Comparison of ENCODE assay signal across 20 cellular contexts in the genomic region with DNA sequence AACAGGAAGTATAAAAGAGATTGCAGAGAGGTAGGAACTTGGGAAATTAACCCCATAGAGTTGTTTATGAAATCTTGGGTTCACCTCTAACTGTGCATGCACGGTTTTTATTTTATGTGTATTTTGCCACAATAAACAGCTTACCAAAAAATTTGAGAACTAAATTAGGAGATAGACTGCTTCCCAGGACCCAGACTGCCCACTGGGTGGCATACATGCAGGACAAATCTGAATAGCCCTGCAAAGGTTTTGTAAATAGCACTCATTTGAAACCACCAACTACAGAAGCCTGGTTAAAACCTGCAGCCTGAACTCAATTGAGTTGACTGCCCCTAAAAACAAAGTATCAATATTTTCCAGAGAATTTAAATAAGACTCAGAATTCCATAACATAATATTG.
DNase-seq lines count a peak whose midpoint lies in the region; ATAC-seq, FAIRE-seq and TF ChIP-seq lines count a peak whose summit lies in the region.
"Had no signal": no experiment of that assay in that cellular context is flagged by ENCODE, and none has a peak within 500 bp of the region (broad histone marks: within the 10 kb centered on the region; RNA-seq: fewer than 3 reads in every experiment).

No MANE protein-coding gene starts in this region.

- H3K27ac ChIP-seq in VCaP, result no peak overlapping the region
- H3K27ac ChIP-seq in kidney (ENCODE audit: low read depth in 2 of 2, low read length in 2 of 2), result no peak overlapping the region
- H3K27ac ChIP-seq: ascending aorta, dorsolateral prefrontal cortex had no signal

- TF ChIP-seq CTCF in HFFc6 (IDR thresholded peaks at IDR 0.05) (peak; percentile 57), VCaP (conservative IDR thresholded peaks at IDR 0.05) (peak; percentile 2; the same call in 1 of the 2 replicates), kidney (IDR thresholded peaks at IDR 0.05; ENCODE audit: borderline replicate concordance, extremely low read depth, insufficient read depth) (peak; percentile 2)

- intact Hi-C loops in kidney (cut with DNase I), result no loop called here

- H3K4me3 Mint-ChIP-seq in HFFc6, result no peak overlapping the region
- H3K4me3 Mint-ChIP-seq: nephron progenitor cell had no signal

- no peaks in the 10 kb centered on the region for H3K27me3 Mint-ChIP-seq in HFFc6 (ENCODE audit: insufficient read depth)

- no peaks in the 10 kb centered on the region for H3K36me3 ChIP-seq in kidney (ENCODE audit: control insufficient read depth in 1 of 2, insufficient read depth in 2 of 2, low read length in 2 of 2)

- peaks cover 20% of the 10 kb centered on the region for H3K9me3 Mint-ChIP-seq in HFFc6

- no peak overlapping the region for H3K27ac Mint-ChIP-seq in HFFc6
- H3K27ac Mint-ChIP-seq: nephron progenitor cell had no signal

- no peak overlapping the region for H3K4me3 ChIP-seq in kidney (ENCODE audit: low read length in 2 of 2)
- H3K4me3 ChIP-seq: ascending aorta, dorsolateral prefrontal cortex had no signal

- H3K4me1 ChIP-seq in kidney (ENCODE audit: control insufficient read depth in 1 of 2, insufficient read depth in 1 of 2, low read depth in 1 of 2, low read length in 2 of 2), result no peaks in the 10 kb centered on the region
- H3K4me1 ChIP-seq: ascending aorta had no signal

- peak; percentile 13 for DNase-seq in EH (ENCODE audit: low read depth)
- DNase-seq in HFFc6, result no peak
- no peak for DNase-seq in kidney
- no peak for DNase-seq in HTR-8/SVneo (ENCODE audit: insufficient read length, low spot score)
- DNase-seq in hepatic stellate cell (ENCODE audit: low spot score), result no peak
- DNase-seq in activated CD4-positive, alpha-beta T cell treated with anti-CD3 and anti-CD28 coated beads for 1 hour, result no peak
- DNase-seq: activated gamma-delta T cell treated with Interleukin-2 at 50 U/mL for 16 hours; dorsolateral prefrontal cortex; GDM1; HCEC 1CT; MM.1S; NCI-H2171 treated with DMSO at 0.1 percent for 48 hours; nephron progenitor cell; right cardiac atrium; SIG-M5; stimulated activated CD4-positive, alpha-beta T cell treated with anti-CD3 and anti-CD28 coated beads, Interleukin-2, amount 100 ng/mL, for 24 hours; trophoblast cell had no signal

- no peak overlapping the region for H3K9ac ChIP-seq in kidney (ENCODE audit: low read length in 2 of 2)

- ATAC-seq in GM19397 (IDR thresholded peaks at IDR 0.05; ENCODE audit: unreplicated experiment), result no peak
- ATAC-seq: right cardiac atrium had no signal

- no peaks in the 10 kb centered on the region for H3K4me1 Mint-ChIP-seq in HFFc6 (ENCODE audit: low read depth)
- H3K4me1 Mint-ChIP-seq: nephron progenitor cell had no signal

- H3K9me3 ChIP-seq in kidney (ENCODE audit: control insufficient read depth in 1 of 2, low read length in 2 of 2), result no peaks in the 10 kb centered on the region

- FAIRE-seq in kidney (lab: Jason Lieb, UNC) (no peak), HTR-8/SVneo (lab: Jason Lieb, UNC) (no peak)

- H3K36me3 Mint-ChIP-seq in HFFc6 (ENCODE audit: low read depth), result peaks cover 32% of the 10 kb centered on the region

Comparison
In these comparisons a context has a peak if more than half of its experiments do, and no peak if none do; other contexts are left out.
1. CTCF ChIP-seq: peak in every context shown above with its lines; median percentile 57 in HFFc6; 2 in VCaP; 2 in kidney.